ENCODE assay signal across 20 cellular contexts in the genomic region with DNA sequence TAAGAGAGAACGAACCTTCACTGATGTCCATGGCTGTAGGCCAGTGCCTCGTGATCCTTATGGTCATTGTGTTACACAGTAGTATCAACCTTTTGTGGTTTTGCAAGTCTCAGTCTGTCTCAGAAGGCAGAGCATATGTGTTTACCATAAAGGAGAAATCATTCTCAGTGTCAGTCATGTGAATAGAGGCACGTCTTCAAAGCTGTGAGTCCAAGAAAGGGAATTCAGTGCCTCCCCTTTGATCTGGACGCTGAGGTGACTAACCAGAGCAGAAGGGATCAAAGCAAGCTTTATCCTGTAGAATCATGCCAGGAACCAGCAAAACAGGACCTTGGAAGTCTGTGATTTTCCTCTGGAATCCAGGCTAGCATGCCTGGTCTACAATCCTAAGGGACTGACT.
"Had no signal": no experiment of that assay in that cellular context is flagged by ENCODE, and none has a peak within 500 bp of the region (broad histone marks: within the 10 kb centered on the region; RNA-seq: fewer than 3 reads in every experiment).

No MANE protein-coding gene starts in this region.

- H3K4me1 ChIP-seq: adrenal gland, esophagus squamous epithelium, stomach, testis, upper lobe of right lung had no signal

- H3K4me1 Mint-ChIP-seq: activated CD4-positive, alpha-beta T cell treated with anti-CD3 and anti-CD28 coated beads for 36 hours; activated naive CD4-positive, alpha-beta T cell treated with anti-CD3 and anti-CD28 coated beads, Interleukin-2, amount 50 U/mL, for 24 hours; natural killer cell had no signal

- H3K27me3 ChIP-seq: adrenal gland, esophagus squamous epithelium, stomach, testis, upper lobe of right lung had no signal

- FAIRE-seq: colon, endometrium, small intestine had no signal

- ATAC-seq: activated CD4-positive, alpha-beta T cell treated with anti-CD3 and anti-CD28 coated beads for 36 hours; natural killer cell; upper lobe of right lung had no signal

- H3K4me3 ChIP-seq: adrenal gland, esophagus squamous epithelium, stomach, testis, upper lobe of right lung had no signal

- H3K27me3 Mint-ChIP-seq: activated CD4-positive, alpha-beta memory T cell treated with anti-CD3 and anti-CD28 coated beads for 36 hours; activated CD4-positive, alpha-beta T cell treated with anti-CD3 and anti-CD28 coated beads for 36 hours; activated naive CD4-positive, alpha-beta T cell treated with anti-CD3 and anti-CD28 coated beads, Interleukin-2, amount 50 U/mL, for 24 hours; activated T-cell treated with anti-CD3 and anti-CD28 coated beads, Interleukin-2, amount 50 U/mL, for 24 hours had no signal

- DNase-seq: activated CD4-positive, alpha-beta memory T cell treated with anti-CD3 and anti-CD28 coated beads for 36 hours; activated CD4-positive, alpha-beta T cell treated with anti-CD3 and anti-CD28 coated beads for 36 hours; activated effector memory CD4-positive, alpha-beta T cell treated with anti-CD3 and anti-CD28 coated beads, Interleukin-2, amount 50 U/mL, for 16 hours; activated T-cell treated with anti-CD3 and anti-CD28 coated beads, Interleukin-2, amount 50 U/mL, for 24 hours; adrenal gland; esophagus squamous epithelium; hypothalamus; kidney glomerular epithelial cell; mesendoderm; natural killer cell; retina; small intestine; stomach; T-helper 1 cell; testis; upper lobe of right lung; WERI-Rb-1 had no signal

- H3K36me3 ChIP-seq: adrenal gland, esophagus squamous epithelium, stomach, upper lobe of right lung, WERI-Rb-1 had no signal

- H3K4me3 Mint-ChIP-seq: activated CD4-positive, alpha-beta memory T cell treated with anti-CD3 and anti-CD28 coated beads for 36 hours; activated CD4-positive, alpha-beta T cell treated with anti-CD3 and anti-CD28 coated beads for 36 hours; activated naive CD4-positive, alpha-beta T cell treated with anti-CD3 and anti-CD28 coated beads, Interleukin-2, amount 50 U/mL, for 24 hours; activated T-cell treated with anti-CD3 and anti-CD28 coated beads, Interleukin-2, amount 50 U/mL, for 24 hours; natural killer cell had no signal

- H3K27ac Mint-ChIP-seq: activated CD4-positive, alpha-beta memory T cell treated with anti-CD3 and anti-CD28 coated beads for 36 hours; activated CD4-positive, alpha-beta T cell treated with anti-CD3 and anti-CD28 coated beads for 36 hours; activated naive CD4-positive, alpha-beta T cell treated with anti-CD3 and anti-CD28 coated beads, Interleukin-2, amount 50 U/mL, for 24 hours; activated T-cell treated with anti-CD3 and anti-CD28 coated beads, Interleukin-2, amount 50 U/mL, for 24 hours; natural killer cell had no signal

- H3K27ac ChIP-seq: adrenal gland, esophagus squamous epithelium, stomach, testis, upper lobe of right lung, WERI-Rb-1 had no signal

- H3K9me3 ChIP-seq: adrenal gland, esophagus squamous epithelium, stomach, testis, upper lobe of right lung had no signal
